In the genomic region with DNA sequence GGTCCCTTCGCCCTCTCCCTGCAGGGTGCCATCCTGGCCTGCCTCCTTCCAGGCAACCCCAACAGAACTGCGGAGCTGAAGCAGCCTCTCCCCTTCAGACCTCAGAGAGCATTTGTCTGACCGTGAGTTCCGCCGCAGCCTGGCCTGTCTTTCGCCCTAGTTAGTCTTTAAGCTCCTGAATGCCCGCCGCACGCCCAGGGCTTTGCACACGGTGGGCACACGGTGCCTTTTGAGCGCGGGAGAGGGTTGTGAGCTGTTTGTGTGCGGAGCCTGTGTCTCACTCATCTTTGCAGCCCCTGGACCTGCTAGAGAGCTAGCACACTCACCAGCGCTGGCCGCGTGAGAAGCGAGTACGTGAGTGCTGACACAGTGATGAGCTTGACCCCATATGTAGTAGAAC, we compare ENCODE assay signal across 17 cellular contexts.
"Had no signal": no experiment of that assay in that cellular context is flagged by ENCODE, and none has a peak within 500 bp of the region (broad histone marks: within the 10 kb centered on the region; RNA-seq: fewer than 3 reads in every experiment).

No MANE protein-coding gene starts in this region.

- H3K4me1 ChIP-seq: colonic mucosa, foreskin keratinocyte, uterus had no signal

- H3K4me3 ChIP-seq: colonic mucosa, lung, uterus had no signal

- H3K4me3 Mint-ChIP-seq: immature natural killer cell; naive thymus-derived CD4-positive, alpha-beta T cell; nephron progenitor cell; type B pancreatic cell had no signal

- H3K27ac Mint-ChIP-seq: type B pancreatic cell had no signal

- H3K27me3 Mint-ChIP-seq: naive thymus-derived CD4-positive, alpha-beta T cell; type B pancreatic cell had no signal

- H3K27ac ChIP-seq: colonic mucosa, foreskin keratinocyte, uterus had no signal

- H3K27me3 ChIP-seq: colonic mucosa, foreskin keratinocyte, uterus had no signal

- H3K36me3 ChIP-seq: colonic mucosa, uterus had no signal

- DNase-seq: colonic mucosa; dermis blood vessel endothelial cell; erythroblast; foreskin keratinocyte; immature natural killer cell; left cardiac atrium; left ventricle myocardium superior; naive thymus-derived CD4-positive, alpha-beta T cell; nephron progenitor cell; right cardiac atrium; small intestine; stimulated activated CD4-positive, alpha-beta T cell treated with anti-CD3 and anti-CD28 coated beads, Interleukin-12 subunit alpha, Interleukin-12 subunit beta, amount 100 ng/mL, for 4 hours; stimulated activated CD4-positive, alpha-beta T cell treated with anti-CD3 and anti-CD28 coated beads, Interleukin-2, amount 100 ng/mL, for 48 hours; stimulated activated naive CD4-positive, alpha-beta T cell treated with Interleukin-2 at 50 U/mL for 16 hours; uterus had no signal

- H3K9me3 ChIP-seq: colonic mucosa, uterus had no signal

- H3K9me3 Mint-ChIP-seq: immature natural killer cell; naive thymus-derived CD4-positive, alpha-beta T cell; nephron progenitor cell; type B pancreatic cell had no signal
